In the genomic region with DNA sequence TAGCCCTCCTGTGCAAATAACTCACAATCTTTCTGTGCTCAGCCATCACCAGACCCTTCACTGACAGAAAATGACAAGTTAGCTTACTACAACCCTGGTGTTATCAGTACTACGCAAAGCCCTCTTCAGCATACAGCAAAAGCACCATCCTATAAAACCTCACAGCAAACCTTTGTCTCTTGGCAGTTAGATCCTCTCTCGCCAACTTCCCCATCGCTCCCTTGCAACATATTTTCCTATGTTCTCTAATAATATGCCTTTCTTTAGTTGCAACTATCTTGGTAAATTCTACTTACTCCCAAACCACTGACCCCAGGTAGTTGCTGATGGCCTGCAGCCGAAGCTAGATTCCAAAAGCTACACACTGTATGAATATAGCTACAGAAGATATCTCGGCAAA, we compare ENCODE assay signal across 28 cellular contexts.
"Had no signal": no experiment of that assay in that cellular context is flagged by ENCODE, and none has a peak within 500 bp of the region (broad histone marks: within the 10 kb centered on the region; RNA-seq: fewer than 3 reads in every experiment).

No MANE protein-coding gene starts in this region.

- H2AFZ ChIP-seq: PC-9 had no signal

- H3K9me3 ChIP-seq: body of pancreas, breast epithelium had no signal

- H3K4me1 ChIP-seq: body of pancreas, breast epithelium had no signal

- ATAC-seq: activated CD4-positive, alpha-beta T cell treated with anti-CD3 and anti-CD28 coated beads for 36 hours; activated CD4-positive, CD25-positive, alpha-beta regulatory T cell treated with anti-CD3 and anti-CD28 coated beads, Interleukin-2, amount 50 U/mL, for 24 hours; activated CD8-positive, alpha-beta T cell treated with anti-CD3 and anti-CD28 coated beads, Interleukin-2, amount 10 ng/mL, durations not matched to agents 7 days and 5 days; body of pancreas; Right ventricle myocardium inferior; SK-N-SH treated with all-trans-retinoic acid at 6 μM for 48 hours had no signal

- H3K36me3 ChIP-seq: breast epithelium had no signal

- H3K9ac ChIP-seq: KMS-11 had no signal

- H3K27me3 ChIP-seq: body of pancreas, breast epithelium had no signal

- H3K27ac ChIP-seq: body of pancreas, breast epithelium, KMS-11, PC-9, RWPE1 had no signal

- DNase-seq: activated CD4-positive, alpha-beta T cell treated with anti-CD3 and anti-CD28 coated beads for 36 hours; activated CD4-positive, alpha-beta T cell treated with anti-CD3 and anti-CD28 coated beads, Interleukin-2, amount 10 ng/mL, durations not matched to agents 7 days and 5 days; activated CD4-positive, alpha-beta T cell treated with anti-CD3 and anti-CD28 coated beads, Interleukin-2, amount 50 U/mL, for 48 hours; activated CD8-positive, alpha-beta T cell treated with anti-CD3 and anti-CD28 coated beads, Interleukin-2, amount 10 ng/mL, durations not matched to agents 7 days and 5 days; activated gamma-delta T cell; activated naive CD4-positive, alpha-beta T cell treated with Interleukin-2 at 50 U/mL for 16 hours; activated naive CD8-positive, alpha-beta T cell treated with anti-CD3 and anti-CD28 coated beads, Interleukin-2, amount 10 ng/mL, durations not matched to agents 7 days and 5 days; activated T-cell treated with anti-CD3 and anti-CD28 coated beads, Interleukin-2, amount 50 U/mL, for 24 hours; body of pancreas; cerebellar nuclear complex; NCI-H1048; NCI-H1105 treated with DMSO at 0.1 percent for 48 hours; NCI-H1436; NCI-H1694; NCI-H1930; NCI-H2081 treated with DMSO at 0.1 percent for 48 hours; NCI-H226; NCI-H446 treated with DMSO at 0.1 percent for 48 hours; NCI-H524; NCI-H69; PC-9; SIG-M5 had no signal

- H3K4me2 ChIP-seq: KMS-11, PC-9 had no signal

- H3K4me3 ChIP-seq: body of pancreas, breast epithelium, PC-9 had no signal
